In genomic region chr1:245683377-245683716, GRCh38 we compare ENCODE assay signal across 16 cellular contexts.
"Had no signal": no experiment of that assay in that cellular context is flagged by ENCODE, and none has a peak within 500 bp of the region (broad histone marks: within the 10 kb centered on the region; RNA-seq: fewer than 3 reads in every experiment).

No MANE protein-coding gene starts in this region.

- DNase-seq: activated B cell treated with CpG ODN at 0.5 μM for 24 hours; activated CD4-positive, alpha-beta T cell treated with anti-CD3 and anti-CD28 coated beads, Interleukin-2, amount 50 U/mL, for 1 hour; activated naive CD4-positive, alpha-beta T cell treated with anti-CD3 and anti-CD28 coated beads, Interleukin-2, amount 50 U/mL, for 16 hours; amniotic stem cell; brain microvascular endothelial cell; hypothalamus; naive thymus-derived CD4-positive, alpha-beta T cell; occipital lobe; right lobe of liver; stimulated activated CD4-positive, alpha-beta T cell treated with anti-CD3 and anti-CD28 coated beads, Interleukin-2, amount 100 ng/mL, for 48 hours; stimulated activated naive CD8-positive, alpha-beta T cell treated with anti-CD3 and anti-CD28 coated beads, Interleukin-15, Interleukin-2, amounts not matched to agents 100 U/mL and 50 U/mL, for 24 hours; upper lobe of right lung had no signal

- H3K4me3 ChIP-seq: lung, prostate gland, right lobe of liver, upper lobe of right lung had no signal

- ATAC-seq: naive thymus-derived CD4-positive, alpha-beta T cell; stimulated activated naive CD8-positive, alpha-beta T cell treated with anti-CD3 and anti-CD28 coated beads, Interleukin-15, Interleukin-2, amounts not matched to agents 100 U/mL and 50 U/mL, for 24 hours; upper lobe of right lung had no signal

- H3K9me3 ChIP-seq: prostate gland, right lobe of liver, upper lobe of right lung had no signal

- H3K4me1 ChIP-seq: prostate gland, right lobe of liver, upper lobe of right lung had no signal

- H3K27ac Mint-ChIP-seq: activated B cell treated with CpG ODN at 0.5 μM for 24 hours; activated T-helper 2 cell treated with anti-CD3 and anti-CD28 coated beads, Interferon-gamma antibody, Interleukin-2, Interleukin-4, amounts not matched to agents 10 μg/mL and 5 μg/mL and 100 μg/mL, durations not matched to agents 14 hours and 24 hours and 36 hours; T-helper 1 cell treated with Interleukin-12 subunit alpha and Interleukin-12 subunit beta and Interleukin-4 antibody, amounts not matched to agents 30 μg/mL and 1 μg/mL, for 36 hours had no signal

- H3K27me3 ChIP-seq: brain microvascular endothelial cell, right lobe of liver, upper lobe of right lung had no signal

- H3K36me3 Mint-ChIP-seq: naive thymus-derived CD4-positive, alpha-beta T cell had no signal

- H3K36me3 ChIP-seq: brain microvascular endothelial cell, prostate gland, right lobe of liver, upper lobe of right lung had no signal

- H3K4me3 Mint-ChIP-seq: activated B cell treated with CpG ODN at 0.5 μM for 24 hours; T-helper 1 cell treated with Interleukin-12 subunit alpha and Interleukin-12 subunit beta and Interleukin-4 antibody, amounts not matched to agents 30 μg/mL and 1 μg/mL, for 36 hours had no signal

- H3K27ac ChIP-seq: brain microvascular endothelial cell, prostate gland, right lobe of liver, upper lobe of right lung had no signal

- H3K9me3 Mint-ChIP-seq: activated B cell treated with CpG ODN at 0.5 μM for 24 hours; activated T-helper 2 cell treated with anti-CD3 and anti-CD28 coated beads, Interferon-gamma antibody, Interleukin-2, Interleukin-4, amounts not matched to agents 10 μg/mL and 5 μg/mL and 100 μg/mL, durations not matched to agents 14 hours and 24 hours and 36 hours; T-helper 1 cell treated with Interleukin-12 subunit alpha and Interleukin-12 subunit beta and Interleukin-4 antibody, amounts not matched to agents 30 μg/mL and 1 μg/mL, for 36 hours had no signal
